Comparison of ENCODE assay signal across 8 cellular contexts in the genomic region with DNA sequence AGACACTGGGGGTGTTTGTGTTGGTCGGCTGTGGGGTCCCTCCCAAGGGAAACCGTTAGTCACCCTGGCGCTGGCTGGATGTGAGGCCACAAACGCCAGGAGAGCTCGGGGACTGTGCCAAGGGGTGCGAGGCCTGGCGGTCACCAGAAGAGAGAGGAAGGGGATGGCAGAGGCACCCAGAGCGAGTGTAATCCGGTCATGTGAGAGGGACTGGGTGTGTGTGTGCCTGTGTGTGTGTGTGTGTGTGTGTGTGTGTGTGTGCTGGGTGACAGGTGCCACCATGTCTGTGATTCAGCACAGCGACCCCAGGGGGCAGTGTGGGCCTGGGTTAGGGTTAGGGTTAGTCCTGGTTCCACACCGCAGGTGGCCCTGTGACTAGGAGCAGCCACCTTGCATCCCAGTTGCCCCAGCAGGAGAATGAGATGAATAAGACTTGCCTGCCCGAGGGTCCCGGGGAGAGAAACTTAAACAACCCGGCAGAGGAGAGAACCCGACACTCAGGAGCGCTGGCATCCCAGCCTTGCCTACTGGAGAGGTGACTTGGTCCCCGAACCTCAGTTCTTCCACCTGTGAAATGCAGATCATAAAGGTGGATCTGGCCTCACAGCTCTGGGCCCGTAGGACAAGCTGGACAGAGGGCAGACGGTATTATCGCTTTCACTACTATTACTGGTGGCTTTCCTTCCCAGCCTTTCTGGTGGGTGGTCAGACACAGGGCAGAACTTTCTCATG. TPM values are rescaled to one million over a fixed set of nuclear protein-coding genes. Genes with fewer than 3 reads are reported as not detected.
DNase-seq lines count a peak whose midpoint lies in the region; ATAC-seq and TF ChIP-seq lines count a peak whose summit lies in the region.

No MANE protein-coding gene starts in this region.

- peak; percentile 6 for DNase-seq in NCI-H146 treated with DMSO at 0.1 percent for 48 hours (lab: John Stamatoyannopoulos, UW; ENCODE audit: unreplicated experiment)
- DNase-seq in left kidney (ENCODE audit: low read depth, low spot score), result peak; percentile 83
- peak; percentile 13 for DNase-seq in stimulated activated CD8-positive, alpha-beta memory T cell treated with anti-CD3 and anti-CD28 coated beads, Interleukin-12 subunit alpha, Interleukin-12 subunit beta, amount 100 ng/mL, for 1 hour (ENCODE audit: low read depth)

- peak overlapping the region in 4 of 5 experiments; percentile 37 to 60 (median 37) for H3K4me3 Mint-ChIP-seq in brain

- peak overlapping the region in 4 of 5 experiments; percentile 58 to 90 (median 70) for H3K27ac Mint-ChIP-seq in brain

- no peaks in the 10 kb centered on the region for H3K36me3 Mint-ChIP-seq in brain

- H3K27ac ChIP-seq in VCaP, result no peak overlapping the region

- ATAC-seq in GM19328 (IDR thresholded peaks at IDR 0.05; ENCODE audit: unreplicated experiment) (no peak), HG02798 (IDR thresholded peaks at IDR 0.05; ENCODE audit: poor library complexity, unreplicated experiment) (no peak)

- TF ChIP-seq CTCF in GM12872 (IDR thresholded peaks at IDR 0.05; ENCODE audit: insufficient read depth, low read depth, low read length), result peak; percentile 77
- peak; percentile 82 for TF ChIP-seq CTCF in VCaP (conservative IDR thresholded peaks at IDR 0.05)
- TF ChIP-seq CTCF in brain (conservative IDR thresholded peaks at IDR 0.05), result peak; percentile 44 to 64

- H3K27me3 Mint-ChIP-seq in brain, result peaks cover 3% of the 10 kb centered on the region

- H3K9me3 Mint-ChIP-seq in brain, result no peaks in the 10 kb centered on the region

- H3K4me1 Mint-ChIP-seq in brain, result peaks cover 52% of the 10 kb centered on the region

RNA-seq across cellular contexts. Expression of gene ADAMTSL2, which starts 1.4 kb away (rescaled TPM):
- polyA plus RNA-seq in brain (ENCODE audit: insufficient read depth, low read depth, low replicate concordance), result 24.2 TPM

RNA-seq across cellular contexts. Expression of gene MYMK, which starts 8.3 kb away (rescaled TPM):
- polyA plus RNA-seq in brain (ENCODE audit: insufficient read depth, low read depth, low replicate concordance), result 0.80 TPM

RNA-seq across cellular contexts. Expression of gene SLC2A6, which starts 54.2 kb away (rescaled TPM):
- 14.5 TPM for polyA plus RNA-seq in brain (ENCODE audit: insufficient read depth, low read depth, low replicate concordance)

Comparison
In these comparisons a context has a peak if more than half of its experiments do, and no peak if none do; other contexts are left out.
1. DNase-seq: peak in every context shown above with its lines; median percentile 83 in left kidney; 13 in stimulated activated CD8-positive, alpha-beta memory T cell treated with anti-CD3 and anti-CD28 coated beads, Interleukin-12 subunit alpha, Interleukin-12 subunit beta, amount 100 ng/mL, for 1 hour; 6 in NCI-H146 treated with DMSO at 0.1 percent for 48 hours.